8 cellular contexts compared by ENCODE assay signal in genomic region chr17:82228278-82228841, GRCh38. TPM values are rescaled to one million over a fixed set of nuclear protein-coding genes. Genes with fewer than 3 reads are reported as not detected.
DNase-seq lines count a peak whose midpoint lies in the region; ATAC-seq, FAIRE-seq and TF ChIP-seq lines count a peak whose summit lies in the region.

No MANE protein-coding gene starts in this region.

- peaks cover 5% of the 10 kb centered on the region for H3K36me3 Mint-ChIP-seq in activated CD4-positive, alpha-beta T cell treated with anti-CD3 and anti-CD28 coated beads, Interleukin-2, amount 10 ng/mL, durations not matched to agents 24 days and 14 days (ENCODE audit: low read depth)

- H3K4me3 Mint-ChIP-seq in activated CD4-positive, alpha-beta T cell treated with anti-CD3 and anti-CD28 coated beads, Interleukin-2, amount 10 ng/mL, durations not matched to agents 24 days and 14 days: peak overlapping the region; percentile 87

- H3K9me3 Mint-ChIP-seq in activated CD4-positive, alpha-beta T cell treated with anti-CD3 and anti-CD28 coated beads, Interleukin-2, amount 10 ng/mL, durations not matched to agents 24 days and 14 days: no peaks in the 10 kb centered on the region

- no peak overlapping the region for H3K4me2 ChIP-seq in neural cell (ENCODE audit: low read length)

- no peaks in the 10 kb centered on the region for H3F3A ChIP-seq in neural cell (ENCODE audit: insufficient read depth, low read length, poor library complexity, severe bottlenecking)

- peak overlapping the region; percentile 76 for H3K27ac ChIP-seq in epithelial cell of prostate
- H3K27ac ChIP-seq in neural cell (ENCODE audit: low read length): no peak overlapping the region

- TF ChIP-seq RAD21 in neural cell (conservative IDR thresholded peaks at IDR 0.05): no peak

- H3K36me3 ChIP-seq in neural cell (ENCODE audit: insufficient read depth, low read length): no peaks in the 10 kb centered on the region

- no peak for TF ChIP-seq EP300 in neural cell (conservative IDR thresholded peaks at IDR 0.05; ENCODE audit: poor library complexity, severe bottlenecking)

- H4K20me1 ChIP-seq in neural cell (ENCODE audit: insufficient read depth): no peaks in the 10 kb centered on the region

- H3K9ac ChIP-seq in neural cell (ENCODE audit: low read length): no peak overlapping the region

- FAIRE-seq in D721Med (lab: Jason Lieb, UNC): no peak

- peak; percentile 92 for DNase-seq in activated CD4-positive, alpha-beta T cell treated with anti-CD3 and anti-CD28 coated beads, Interleukin-2, amount 10 ng/mL, durations not matched to agents 24 days and 14 days
- DNase-seq in epithelial cell of prostate (ENCODE audit: low read depth, low spot score) (no peak), OCI-M2 (lab: John Stamatoyannopoulos, UW; ENCODE audit: unreplicated experiment) (no peak), D721Med (ENCODE audit: insufficient read length, low spot score) (no peak)

- no peaks in the 10 kb centered on the region for H3K27me3 Mint-ChIP-seq in activated CD4-positive, alpha-beta T cell treated with anti-CD3 and anti-CD28 coated beads, Interleukin-2, amount 10 ng/mL, durations not matched to agents 24 days and 14 days

- no peak overlapping the region for H2AFZ ChIP-seq in neural cell (ENCODE audit: low read depth, low read length)

- intact Hi-C loops in activated CD4-positive, alpha-beta T cell treated with anti-CD3 and anti-CD28 coated beads, Interleukin-2, amount 10 ng/mL, durations not matched to agents 24 days and 14 days (cut with micrococcal nuclease): loop anchor here (2.0 to 5.0 kb wide), 2 partner anchors 16 to 206 kb away; partner anchors contain the start of genes CCDC57, CENPX and LRRC45

- H3K4me3 ChIP-seq in neural cell (ENCODE audit: low read length): peak overlapping the region; percentile 25

- H3K9me3 ChIP-seq in neural cell (ENCODE audit: low read length): no peaks in the 10 kb centered on the region

- no peaks in the 10 kb centered on the region for H3K9me2 ChIP-seq in neural cell (ENCODE audit: insufficient read depth, low read length)

- no peaks in the 10 kb centered on the region for H3K79me2 ChIP-seq in neural cell (replicated peaks; ENCODE audit: insufficient read depth, low read length)

- peaks cover 45% of the 10 kb centered on the region for H3K27me3 ChIP-seq in neural cell (ENCODE audit: insufficient read depth, low read depth, low read length)

- no peak for TF ChIP-seq CTCF in neural cell (IDR thresholded peaks at IDR 0.05; ENCODE audit: poor library complexity, severe bottlenecking)
- no peak for TF ChIP-seq CTCF in D721Med (IDR thresholded peaks at IDR 0.05; ENCODE audit: insufficient read depth, missing control alignments)

- peaks cover 5% of the 10 kb centered on the region for H3K4me1 Mint-ChIP-seq in activated CD4-positive, alpha-beta T cell treated with anti-CD3 and anti-CD28 coated beads, Interleukin-2, amount 10 ng/mL, durations not matched to agents 24 days and 14 days

- H3K27ac Mint-ChIP-seq in activated CD4-positive, alpha-beta T cell treated with anti-CD3 and anti-CD28 coated beads, Interleukin-2, amount 10 ng/mL, durations not matched to agents 24 days and 14 days: peak overlapping the region; percentile 91

- ATAC-seq in GM18502 (IDR thresholded peaks at IDR 0.05; ENCODE audit: poor library complexity, unreplicated experiment) (peak; percentile 33), HG03175 (IDR thresholded peaks at IDR 0.05; ENCODE audit: unreplicated experiment) (peak; percentile 28), HG03571 (IDR thresholded peaks at IDR 0.05; ENCODE audit: unreplicated experiment) (no peak)

TF ChIP-seq in neural cell, 6 proteins besides CTCF, POLR2A, EP300 and RAD21:
- TF ChIP-seq TAF1 (IDR thresholded peaks at IDR 0.05; ENCODE audit: low read depth) (no peak), EZH2 (IDR thresholded peaks at IDR 0.05; ENCODE audit: borderline replicate concordance, insufficient read depth, low read length, poor library complexity, severe bottlenecking) (peak; percentile 70)

RNA-seq across cellular contexts. Expression of gene SLC16A3, which starts 0.5 kb away (rescaled TPM):
- total RNA-seq in activated CD4-positive, alpha-beta T cell treated with anti-CD3 and anti-CD28 coated beads, Interleukin-2, amount 10 ng/mL, durations not matched to agents 24 days and 14 days: 162 and 171 TPM in 2 replicates
- 0.56 and 0.98 TPM in 2 replicates for polyA plus RNA-seq in neural cell
- 0.23 and 0.49 TPM in 2 replicates for polyA minus RNA-seq in neural cell

RNA-seq across cellular contexts. Expression of gene CCDC57, which starts 15.7 kb away (rescaled TPM):
- total RNA-seq in activated CD4-positive, alpha-beta T cell treated with anti-CD3 and anti-CD28 coated beads, Interleukin-2, amount 10 ng/mL, durations not matched to agents 24 days and 14 days: 56.0 and 58.4 TPM in 2 replicates
- 70.9 and 78.6 TPM in 2 replicates for polyA plus RNA-seq in neural cell
- 45.3 and 45.5 TPM in 2 replicates for polyA minus RNA-seq in neural cell

RNA-seq across cellular contexts. Expression of gene CSNK1D, which starts 45.1 kb away (rescaled TPM):
- total RNA-seq in activated CD4-positive, alpha-beta T cell treated with anti-CD3 and anti-CD28 coated beads, Interleukin-2, amount 10 ng/mL, durations not matched to agents 24 days and 14 days: 137 and 146 TPM in 2 replicates
- polyA plus RNA-seq in neural cell: 29.9 and 41.6 TPM in 2 replicates
- polyA minus RNA-seq in neural cell: 56.5 and 63.9 TPM in 2 replicates
